Comparison of ENCODE assay signal across 8 cellular contexts in genomic region chr1:155078496-155079209, GRCh38. TPM values are rescaled to one million over a fixed set of nuclear protein-coding genes. Genes with fewer than 3 reads are reported as not detected.
DNase-seq lines count a peak whose midpoint lies in the region; ATAC-seq lines count a peak whose summit lies in the region.

TSS of gene EFNA3 (plus strand) at chr1:155078837. CDS start at chr1:155078942, 105 bp downstream.

- in situ Hi-C loops in SK-MEL-5 (cut with HindIII; ENCODE audit: low pct_unique_long_range_greater_than_20kb, low sequenced_read_pairs) = no loop called here

- no peaks in the 10 kb centered on the region for H3K36me3 ChIP-seq in CD8-positive, alpha-beta memory T cell (ENCODE audit: insufficient read depth, low read length)

- CTCF ChIA-PET in CD8-positive, alpha-beta memory T cell (lab: Charles Lee) = interaction anchor here (0.8 to 3.0 kb wide), 6 partner anchors 13 to 94 kb away, joined by 3 to 11 read pairs (median 3); partner anchors contain the start of genes EFNA4 and KRTCAP2

- H3K9me3 ChIP-seq in CD8-positive, alpha-beta memory T cell (ENCODE audit: low read length) = no peaks in the 10 kb centered on the region

- peak within 1 kb of the TSS; percentile 60 for H3K4me3 ChIP-seq in CD8-positive, alpha-beta memory T cell (ENCODE audit: low read length)

- peak within 1 kb of the TSS; percentile 75 to 85 (median 82) for H3K4me3 Mint-ChIP-seq in CD8-positive, alpha-beta memory T cell

- H3K9me3 Mint-ChIP-seq in CD8-positive, alpha-beta memory T cell = peaks cover 0 to 2% (median 0%) of the 10 kb centered on the region in 5 donors

- peaks cover 0 to 2% (median 0%) of the 10 kb centered on the region in 3 donors for H3K36me3 Mint-ChIP-seq in CD8-positive, alpha-beta memory T cell

- H3K27me3 Mint-ChIP-seq in CD8-positive, alpha-beta memory T cell = peaks cover 29 to 33% of the 10 kb centered on the region in 2 donors

- peak within 1 kb of the TSS; percentile 9 for H3K27ac ChIP-seq in CD8-positive, alpha-beta memory T cell (ENCODE audit: low read depth, low read length)
- H3K27ac ChIP-seq in angular gyrus (ENCODE audit: low read depth, low read length) = peak within 1 kb of the TSS; percentile 7

- peaks cover 28 to 52% (median 33%) of the 10 kb centered on the region in 3 donors for H3K4me1 Mint-ChIP-seq in CD8-positive, alpha-beta memory T cell

- DNase-seq in CD8-positive, alpha-beta memory T cell = peak; percentile 37 to 73 (median 49)
- DNase-seq in SK-MEL-5 (ENCODE audit: low read depth, low spot score) (peak; percentile 77), hepatic stellate cell (ENCODE audit: low spot score) (peak; percentile 83), retina (peak; percentile 67), GOT3 (lab: John Stamatoyannopoulos, UW) (no peak)

- H3K27me3 ChIP-seq in CD8-positive, alpha-beta memory T cell (ENCODE audit: insufficient read depth, low read length, poor library complexity, severe bottlenecking) = peaks cover 35% of the 10 kb centered on the region

- H3K4me1 ChIP-seq in CD8-positive, alpha-beta memory T cell (ENCODE audit: insufficient read depth, low read length) = peaks cover 56% of the 10 kb centered on the region

- H3K27ac Mint-ChIP-seq in CD8-positive, alpha-beta memory T cell = peak within 1 kb of the TSS; percentile 2 to 77 (median 34)

- POLR2A ChIA-PET in CD8-positive, alpha-beta memory T cell (lab: Charles Lee) = interaction anchor here (0.6 kb wide), 1 partner anchor 8 kb away, joined by 3 read pairs; no protein-coding TSS in a partner anchor

- ATAC-seq in HG03045 (IDR thresholded peaks at IDR 0.05; ENCODE audit: unreplicated experiment) (peak; percentile 42), GM21367 (IDR thresholded peaks at IDR 0.05; ENCODE audit: unreplicated experiment) (no peak)

RNA-seq across cellular contexts. Expression of gene EFNA3, which starts in this region (rescaled TPM):
- 1 to 10 TPM in 1 of 2 experiments, under 1 TPM in 1; 0.94 to 1.4 TPM for total RNA-seq in CD8-positive, alpha-beta memory T cell
- polyA plus RNA-seq in CD8-positive, alpha-beta memory T cell = 1.0 TPM
- total RNA-seq in SK-MEL-5 (2014; rRNA removed; shearing (Covaris generic)) = 6.6 and 8.2 TPM in 2 replicates
- polyA plus RNA-seq in SK-MEL-5 (2015; cell fraction: cytosol; rRNA removed) = 6.1 and 10.2 TPM in 2 replicates
- polyA plus RNA-seq in SK-MEL-5 (2015; cell fraction: nucleus; rRNA removed) = 9.8 and 17.4 TPM in 2 replicates
